ENCODE assay signal across 17 cellular contexts in the genomic region with DNA sequence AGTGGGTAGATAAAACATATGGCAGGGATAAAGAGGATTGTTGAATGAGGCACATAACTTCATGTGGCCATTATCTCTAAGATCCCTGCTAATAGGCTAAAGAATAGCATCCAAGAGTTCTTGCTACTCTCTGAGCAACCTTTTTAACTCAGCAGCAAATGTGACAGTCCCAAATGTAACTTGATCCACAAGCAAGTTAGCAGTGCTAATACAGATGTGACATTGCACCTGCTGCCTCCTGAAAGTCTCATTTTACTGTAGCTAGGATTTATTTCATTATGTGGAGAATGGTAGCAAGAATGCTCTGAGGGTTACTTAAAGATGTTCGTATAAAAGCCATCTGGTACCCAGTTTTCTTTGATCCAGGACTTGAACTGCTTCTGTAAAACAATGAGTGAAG. TPM values are rescaled to one million over a fixed set of nuclear protein-coding genes. Genes with fewer than 3 reads are reported as not detected.
"Had no signal": no experiment of that assay in that cellular context is flagged by ENCODE, and none has a peak within 500 bp of the region (broad histone marks: within the 10 kb centered on the region; RNA-seq: fewer than 3 reads in every experiment).

No MANE protein-coding gene starts in this region.

- H3K36me3 Mint-ChIP-seq: activated naive CD8-positive, alpha-beta T cell; stimulated activated effector memory CD8-positive, alpha-beta T cell treated with anti-CD3 and anti-CD28 coated beads, Interleukin-12 subunit alpha, Interleukin-12 subunit beta, amount 100 ng/mL, for 72 hours had no signal

- H3K27me3 Mint-ChIP-seq: activated B cell treated with CpG ODN at 0.5 μM for 24 hours; activated naive CD8-positive, alpha-beta T cell; natural killer cell treated with Interleukin-12 subunit alpha and Interleukin-12 subunit beta and Interleukin-15 and Interleukin-18, amount 100 ng/mL, for 72 hours had no signal

- H3K4me3 Mint-ChIP-seq: activated B cell treated with CpG ODN at 0.5 μM for 24 hours; activated naive CD8-positive, alpha-beta T cell; natural killer cell treated with Interleukin-12 subunit alpha and Interleukin-12 subunit beta and Interleukin-15 and Interleukin-18, amount 100 ng/mL, for 72 hours; stimulated activated effector memory CD8-positive, alpha-beta T cell treated with anti-CD3 and anti-CD28 coated beads, Interleukin-12 subunit alpha, Interleukin-12 subunit beta, amount 100 ng/mL, for 72 hours had no signal

- H3K27ac Mint-ChIP-seq: activated B cell treated with CpG ODN at 0.5 μM for 24 hours; activated naive CD8-positive, alpha-beta T cell; natural killer cell treated with Interleukin-12 subunit alpha and Interleukin-12 subunit beta and Interleukin-15 and Interleukin-18, amount 100 ng/mL, for 72 hours; stimulated activated effector memory CD8-positive, alpha-beta T cell treated with anti-CD3 and anti-CD28 coated beads, Interleukin-12 subunit alpha, Interleukin-12 subunit beta, amount 100 ng/mL, for 72 hours had no signal

- H3K4me1 Mint-ChIP-seq: activated B cell treated with CpG ODN at 0.5 μM for 24 hours; stimulated activated effector memory CD8-positive, alpha-beta T cell treated with anti-CD3 and anti-CD28 coated beads, Interleukin-12 subunit alpha, Interleukin-12 subunit beta, amount 100 ng/mL, for 72 hours had no signal

- DNase-seq: activated B cell treated with CpG ODN at 0.5 μM for 24 hours; activated CD4-positive, alpha-beta T cell treated with anti-CD3 and anti-CD28 coated beads for 48 hours; activated CD8-positive, alpha-beta memory T cell treated with anti-CD3 and anti-CD28 coated beads for 24 hours; activated gamma-delta T cell treated with Interleukin-2 at 50 U/mL for 16 hours; amniotic stem cell; esophagus squamous epithelium; hippocampal formation; left lung; mammary epithelial cell; occipital lobe had no signal

RNA-seq across cellular contexts. Expression of a gene that starts 45.9 kb away (rescaled TPM):
- total RNA-seq: activated B cell treated with CpG ODN at 0.5 μM for 24 hours; cardiac septum; endothelial cell of umbilical vein; natural killer cell treated with Interleukin-12 subunit alpha and Interleukin-12 subunit beta and Interleukin-15 and Interleukin-18, amount 100 ng/mL, for 72 hours; posterior vena cava; ureter had no signal
